ENCODE assay signal across 11 cellular contexts in genomic region chr14:51849095-51849494, GRCh38. TPM values are rescaled to one million over a fixed set of nuclear protein-coding genes. Genes with fewer than 3 reads are reported as not detected.
A peak's percentile ranks its signal among the peaks of the same experiment; 100 is the strongest.
DNase-seq lines count a peak whose midpoint lies in the region; ATAC-seq and TF ChIP-seq lines count a peak whose summit lies in the region.
"Had no signal": no experiment of that assay in that cellular context is flagged by ENCODE, and none has a peak within 500 bp of the region (broad histone marks: within the 10 kb centered on the region; RNA-seq: fewer than 3 reads in every experiment).

No MANE protein-coding gene starts in this region.

- H3K9me3 Mint-ChIP-seq in activated CD4-positive, alpha-beta T cell treated with anti-CD3 and anti-CD28 coated beads for 36 hours (ENCODE audit: low read depth): peaks cover 29% of the 10 kb centered on the region
- H3K9me3 Mint-ChIP-seq in activated naive CD8-positive, alpha-beta T cell treated with anti-CD3 and anti-CD28 coated beads, Interleukin-2, amount 50 U/mL, for 24 hours: peaks cover 26% of the 10 kb centered on the region
- H3K9me3 Mint-ChIP-seq: nephron progenitor cell had no signal

- H3K9me2 ChIP-seq in SU-DHL-6 (replicated peaks; ENCODE audit: insufficient read depth, low read length): no peaks in the 10 kb centered on the region

- H3F3A ChIP-seq in SU-DHL-6 (ENCODE audit: insufficient read depth): peaks cover 26% of the 10 kb centered on the region

- intact Hi-C loops in activated CD4-positive, alpha-beta T cell treated with anti-CD3 and anti-CD28 coated beads for 36 hours (cut with DNase I, micrococcal nuclease): loop anchor here (1.0 to 5.0 kb wide), 9 partner anchors 11 to 1952 kb away; partner anchors contain the start of genes DMAC2L (in 1 of the 2), GNG2 (in 1 of the 2), L2HGDH (in 1 of the 2) and RTRAF (in 1 of the 2)

- TF ChIP-seq CTCF in SU-DHL-6 (IDR thresholded peaks at IDR 0.05; ENCODE audit: insufficient read depth, low read length, poor library complexity, severe bottlenecking) (no peak), GM10248 (IDR thresholded peaks at IDR 0.05; ENCODE audit: control extremely low read depth, extremely low read depth, low read depth, missing control alignments) (no peak)

- no peak overlapping the region for H3K4me3 ChIP-seq in SU-DHL-6 (ENCODE audit: insufficient read depth, low read length, poor library complexity, severe bottlenecking)

- CTCF ChIA-PET in activated CD4-positive, alpha-beta T cell treated with anti-CD3 and anti-CD28 coated beads for 36 hours (lab: Charles Lee): interaction anchor here (1.0 to 2.7 kb wide), 3 partner anchors 13 to 37 kb away, joined by 3 to 17 read pairs (median 4); partner anchors contain the start of gene GNG2
- CTCF ChIA-PET in GM10248 (lab: Yijun Ruan, JAX): interaction anchor here (1.0 to 1.2 kb wide), 2 partner anchors 10 to 28 kb away, joined by 3 read pairs; no protein-coding TSS in a partner anchor

- peak; percentile 60 for ATAC-seq in activated CD4-positive, alpha-beta T cell treated with anti-CD3 and anti-CD28 coated beads for 36 hours
- ATAC-seq in activated naive CD8-positive, alpha-beta T cell treated with anti-CD3 and anti-CD28 coated beads, Interleukin-2, amount 50 U/mL, for 24 hours: peak; percentile 70
- ATAC-seq in HG03460 (IDR thresholded peaks at IDR 0.05; ENCODE audit: unreplicated experiment) (no peak), GM21529 (IDR thresholded peaks at IDR 0.05; ENCODE audit: unreplicated experiment) (no peak)

- H3K9me3 ChIP-seq in SU-DHL-6 (ENCODE audit: insufficient read depth, low read length): no peaks in the 10 kb centered on the region

- no peaks in the 10 kb centered on the region for H3K79me2 ChIP-seq in SU-DHL-6 (ENCODE audit: insufficient read depth, low read length)

- H3K36me3 Mint-ChIP-seq in activated CD4-positive, alpha-beta T cell treated with anti-CD3 and anti-CD28 coated beads for 36 hours (ENCODE audit: low read depth): peaks cover 32% of the 10 kb centered on the region
- peaks cover 30% of the 10 kb centered on the region for H3K36me3 Mint-ChIP-seq in activated naive CD8-positive, alpha-beta T cell treated with anti-CD3 and anti-CD28 coated beads, Interleukin-2, amount 50 U/mL, for 24 hours (ENCODE audit: low read depth)

- peak; percentile 76 for DNase-seq in activated CD4-positive, alpha-beta T cell treated with anti-CD3 and anti-CD28 coated beads for 36 hours
- no peak for DNase-seq in activated CD4-positive, alpha-beta T cell treated with anti-CD3 and anti-CD28 coated beads, Interleukin-2, amount 50 U/mL, for 1 hour
- peak; percentile 58 for DNase-seq in activated naive CD8-positive, alpha-beta T cell treated with anti-CD3 and anti-CD28 coated beads, Interleukin-2, amount 50 U/mL, for 24 hours
- DNase-seq in stimulated activated CD4-positive, alpha-beta T cell treated with anti-CD3 and anti-CD28 coated beads, Interleukin-2, amount 100 ng/mL, for 4 hours (ENCODE audit: low read depth): peak; percentile 18
- no peak for DNase-seq in GM10248 (ENCODE audit: extremely low spot score)
- DNase-seq: amygdala, NCI-H446 treated with DMSO at 0.1 percent for 48 hours, nephron progenitor cell had no signal

- H3K9ac ChIP-seq in SU-DHL-6 (ENCODE audit: low read length): no peak overlapping the region

- peak overlapping the region; percentile 5 for H3K4me3 Mint-ChIP-seq in activated CD4-positive, alpha-beta T cell treated with anti-CD3 and anti-CD28 coated beads for 36 hours
- H3K4me3 Mint-ChIP-seq in activated naive CD8-positive, alpha-beta T cell treated with anti-CD3 and anti-CD28 coated beads, Interleukin-2, amount 50 U/mL, for 24 hours: peak overlapping the region; percentile 12
- H3K4me3 Mint-ChIP-seq: nephron progenitor cell had no signal

- peaks cover 82% of the 10 kb centered on the region for H3K4me1 Mint-ChIP-seq in activated CD4-positive, alpha-beta T cell treated with anti-CD3 and anti-CD28 coated beads for 36 hours
- peaks cover 88% of the 10 kb centered on the region for H3K4me1 Mint-ChIP-seq in activated naive CD8-positive, alpha-beta T cell treated with anti-CD3 and anti-CD28 coated beads, Interleukin-2, amount 50 U/mL, for 24 hours

- H3K27ac ChIP-seq in SU-DHL-6 (ENCODE audit: low read depth, low read length): no peak overlapping the region

- peak overlapping the region; percentile 17 for H2AFZ ChIP-seq in SU-DHL-6 (ENCODE audit: low read depth, low read length, severe bottlenecking)

- H3K36me3 ChIP-seq in SU-DHL-6 (ENCODE audit: low read length): no peaks in the 10 kb centered on the region

- no peaks in the 10 kb centered on the region for H4K20me1 ChIP-seq in SU-DHL-6 (ENCODE audit: low read depth, low read length)

- H3K27ac Mint-ChIP-seq in activated CD4-positive, alpha-beta T cell treated with anti-CD3 and anti-CD28 coated beads for 36 hours: peak overlapping the region; percentile 99
- peak overlapping the region; percentile 95 for H3K27ac Mint-ChIP-seq in activated naive CD8-positive, alpha-beta T cell treated with anti-CD3 and anti-CD28 coated beads, Interleukin-2, amount 50 U/mL, for 24 hours
- H3K27ac Mint-ChIP-seq: nephron progenitor cell had no signal

- no peaks in the 10 kb centered on the region for H3K27me3 Mint-ChIP-seq in activated CD4-positive, alpha-beta T cell treated with anti-CD3 and anti-CD28 coated beads for 36 hours
- H3K27me3 Mint-ChIP-seq in activated naive CD8-positive, alpha-beta T cell treated with anti-CD3 and anti-CD28 coated beads, Interleukin-2, amount 50 U/mL, for 24 hours: peaks cover 2% of the 10 kb centered on the region

- no peak overlapping the region for H3K4me2 ChIP-seq in SU-DHL-6 (ENCODE audit: low read depth, low read length, poor library complexity, severe bottlenecking)

- POLR2A ChIA-PET in activated CD4-positive, alpha-beta T cell treated with anti-CD3 and anti-CD28 coated beads for 36 hours (lab: Charles Lee): interaction anchor here (1.2 to 1.3 kb wide), 2 partner anchors 11 to 24 kb away, joined by 4 to 8 read pairs; partner anchors contain the start of gene GNG2
- POLR2A ChIA-PET in GM10248 (lab: Yijun Ruan, JAX): interaction anchor here (0.9 kb wide), 1 partner anchor 9 kb away, joined by 3 read pairs; no protein-coding TSS in a partner anchor

- no peaks in the 10 kb centered on the region for H3K27me3 ChIP-seq in SU-DHL-6 (ENCODE audit: low read length)

RNA-seq across cellular contexts. Expression of gene GNG2, which starts 11.3 kb away (rescaled TPM):
- total RNA-seq in activated CD4-positive, alpha-beta T cell treated with anti-CD3 and anti-CD28 coated beads for 36 hours: 100 to 1,000 TPM; 133 to 136 TPM

Comparison
In these comparisons a context has a peak if more than half of its experiments do, and no peak if none do; other contexts are left out.
1. DNase-seq: peak in activated CD4-positive, alpha-beta T cell treated with anti-CD3 and anti-CD28 coated beads for 36 hours (single experiment), activated naive CD8-positive, alpha-beta T cell treated with anti-CD3 and anti-CD28 coated beads, Interleukin-2, amount 50 U/mL, for 24 hours (single experiment) and stimulated activated CD4-positive, alpha-beta T cell treated with anti-CD3 and anti-CD28 coated beads, Interleukin-2, amount 100 ng/mL, for 4 hours (single experiment); none in activated CD4-positive, alpha-beta T cell treated with anti-CD3 and anti-CD28 coated beads, Interleukin-2, amount 50 U/mL, for 1 hour (single experiment) and GM10248 (single experiment).
2. ATAC-seq: peak in activated CD4-positive, alpha-beta T cell treated with anti-CD3 and anti-CD28 coated beads for 36 hours (single experiment) and activated naive CD8-positive, alpha-beta T cell treated with anti-CD3 and anti-CD28 coated beads, Interleukin-2, amount 50 U/mL, for 24 hours (single experiment); none in HG03460 (single experiment) and GM21529 (single experiment).